ENCODE assay signal across 13 cellular contexts in the genomic region with DNA sequence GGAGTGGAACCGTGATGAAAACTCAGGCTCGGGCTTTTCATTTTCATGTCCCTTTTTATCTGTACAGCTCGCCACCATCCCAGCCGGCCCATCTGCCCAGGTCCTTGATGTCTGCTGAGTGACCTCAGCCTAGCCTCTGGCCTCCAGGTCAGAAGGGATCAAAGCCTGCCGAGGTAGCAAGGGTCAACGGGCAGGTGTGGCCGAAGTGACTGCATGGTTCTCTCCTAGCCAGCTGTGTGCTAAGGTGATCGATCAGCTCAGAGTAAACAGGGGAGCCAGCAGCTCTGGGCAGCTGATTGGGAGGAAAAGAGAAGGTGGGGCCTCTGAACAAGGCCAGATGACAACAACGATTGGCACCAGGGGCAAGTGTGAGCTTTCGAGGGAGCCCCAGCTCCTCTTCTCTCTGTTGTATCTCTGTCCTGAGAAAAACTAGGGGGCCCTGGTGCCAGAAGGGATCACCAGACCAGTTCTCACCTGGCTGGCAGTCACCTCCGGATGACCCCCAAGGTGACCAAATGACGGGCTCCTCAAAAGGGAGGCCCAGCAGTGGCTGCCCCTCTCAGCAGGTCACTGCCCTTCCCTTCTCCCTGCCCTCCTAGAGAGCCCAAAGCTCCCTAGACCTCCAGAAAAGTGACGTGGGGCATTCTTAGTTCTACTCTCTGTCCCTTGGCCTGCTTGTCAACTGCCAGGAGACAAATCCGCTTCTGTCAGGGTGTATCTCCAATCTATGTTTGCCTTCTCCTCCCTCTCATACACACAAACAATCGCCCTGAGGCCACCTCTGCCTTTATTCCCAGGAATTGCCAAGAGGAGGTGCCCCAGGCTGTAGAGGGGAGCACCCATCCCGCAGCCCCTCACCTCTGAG. TPM values are rescaled to one million over a fixed set of nuclear protein-coding genes. Genes with fewer than 3 reads are reported as not detected.
"Had no signal": no experiment of that assay in that cellular context is flagged by ENCODE, and none has a peak within 500 bp of the region (broad histone marks: within the 10 kb centered on the region; RNA-seq: fewer than 3 reads in every experiment).

No MANE protein-coding gene starts in this region.

- H3K27ac Mint-ChIP-seq: activated CD8-positive, alpha-beta T cell treated with anti-CD3 and anti-CD28 coated beads, Interleukin-2, amount 10 ng/mL, durations not matched to agents 7 days and 5 days; effector memory CD8-positive, alpha-beta T cell had no signal

- DNase-seq: activated CD8-positive, alpha-beta T cell treated with anti-CD3 and anti-CD28 coated beads, Interleukin-2, amount 10 ng/mL, durations not matched to agents 7 days and 5 days; activated naive CD4-positive, alpha-beta T cell treated with Interleukin-2 at 50 U/mL for 16 hours; effector memory CD8-positive, alpha-beta T cell; gastrocnemius medialis; ovary; retina; SW 1271; tibial artery had no signal

- H3K27ac ChIP-seq: epithelial cell of prostate, gastrocnemius medialis, ovary, SJSA1, skin epidermis, tibial artery had no signal

- H3K27me3 ChIP-seq: ovary had no signal

- H3K4me1 ChIP-seq: gastrocnemius medialis, SJSA1 had no signal

- H3K4me3 Mint-ChIP-seq: activated CD8-positive, alpha-beta T cell treated with anti-CD3 and anti-CD28 coated beads, Interleukin-2, amount 10 ng/mL, durations not matched to agents 7 days and 5 days; effector memory CD8-positive, alpha-beta T cell had no signal

- ATAC-seq: activated CD8-positive, alpha-beta T cell treated with anti-CD3 and anti-CD28 coated beads, Interleukin-2, amount 10 ng/mL, durations not matched to agents 7 days and 5 days; effector memory CD8-positive, alpha-beta T cell; gastrocnemius medialis had no signal

- H3K4me3 ChIP-seq: gastrocnemius medialis, ovary, SJSA1, skin epidermis, tibial artery had no signal

- H3K9me3 ChIP-seq: gastrocnemius medialis, ovary, SJSA1, tibial artery had no signal

- H3K36me3 ChIP-seq: gastrocnemius medialis, ovary, SJSA1, tibial artery had no signal

- H3K9me3 Mint-ChIP-seq: effector memory CD8-positive, alpha-beta T cell had no signal

RNA-seq across cellular contexts. Expression of gene SLC6A12, which starts 3.4 kb away (rescaled TPM):
- total RNA-seq: activated CD8-positive, alpha-beta T cell treated with anti-CD3 and anti-CD28 coated beads, Interleukin-2, amount 10 ng/mL, durations not matched to agents 7 days and 5 days; lung microvascular endothelial cell; SJSA1 had no signal

RNA-seq across cellular contexts. Expression of gene SLC6A13, which starts 52.1 kb away (rescaled TPM):
- total RNA-seq: lung microvascular endothelial cell, mononuclear cell, SJSA1 had no signal
